13 cellular contexts compared by ENCODE assay signal in the genomic region with DNA sequence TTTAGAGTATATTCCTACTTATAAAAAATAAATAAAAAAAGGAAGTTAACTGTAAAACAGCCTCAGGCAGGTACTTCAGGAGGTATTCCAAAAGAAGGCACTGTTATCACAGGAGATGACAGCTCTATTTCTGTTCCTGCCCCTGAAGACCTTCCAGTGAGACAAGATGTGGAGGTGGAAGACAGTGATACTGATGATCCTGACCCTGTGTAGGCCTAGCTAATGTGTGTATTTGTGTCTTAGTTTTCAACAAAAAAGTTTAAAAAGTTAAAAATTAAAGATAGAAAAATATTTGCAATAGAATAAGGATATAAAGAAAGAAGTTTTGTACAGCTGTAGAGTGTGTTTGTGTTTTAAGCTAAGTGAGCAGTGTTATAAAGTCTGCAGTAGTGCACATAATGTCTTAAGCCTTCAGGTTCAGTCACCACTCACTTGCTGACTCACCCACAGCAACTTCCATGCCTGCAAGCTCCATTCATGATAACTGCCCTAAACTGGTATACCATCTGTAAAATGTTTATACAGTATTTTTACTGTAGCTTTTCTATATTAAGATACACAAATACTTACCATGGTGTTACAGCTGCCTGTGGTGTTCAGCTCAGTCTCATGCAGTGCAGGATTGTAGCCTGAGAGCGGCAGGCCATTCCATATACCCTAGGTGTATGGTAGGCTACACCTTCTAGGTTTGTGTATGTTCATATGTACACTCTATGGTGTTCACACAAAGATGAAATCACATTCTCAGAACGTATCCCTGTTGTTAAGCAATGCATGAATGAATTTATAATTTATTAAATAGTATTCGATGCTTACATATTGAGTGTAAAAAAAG.
DNase-seq lines count a peak whose midpoint lies in the region; ATAC-seq, FAIRE-seq and TF ChIP-seq lines count a peak whose summit lies in the region.
"Had no signal": no experiment of that assay in that cellular context is flagged by ENCODE, and none has a peak within 500 bp of the region (broad histone marks: within the 10 kb centered on the region; RNA-seq: fewer than 3 reads in every experiment).

No MANE protein-coding gene starts in this region.

- peak overlapping the region; percentile 63 for H3K27ac Mint-ChIP-seq in astrocyte (ENCODE audit: unreplicated experiment)
- no peak overlapping the region for H3K27ac Mint-ChIP-seq in activated naive CD4-positive, alpha-beta T cell treated with anti-CD3 and anti-CD28 coated beads, Interleukin-2, amount 10 ng/mL, durations not matched to agents 7 days and 5 days
- H3K27ac Mint-ChIP-seq: CD4-positive, CD25-positive, alpha-beta regulatory T cell had no signal

- peak; percentile 84 for DNase-seq in AG04449 (ENCODE audit: low read depth, low spot score)
- DNase-seq in HS-5 (ENCODE audit: low read depth): peak; percentile 34
- peak; percentile 91 for DNase-seq in astrocyte (ENCODE audit: low read depth)
- DNase-seq in hepatocyte (ENCODE audit: low spot score): peak; percentile 46
- no peak for DNase-seq in PC-9
- DNase-seq in stimulated activated CD8-positive, alpha-beta memory T cell treated with anti-CD3 and anti-CD28 coated beads, Interleukin-4, amount 100 ng/mL, for 48 hours: no peak
- no peak for DNase-seq in activated naive CD4-positive, alpha-beta T cell treated with anti-CD3 and anti-CD28 coated beads, Interleukin-2, amount 10 ng/mL, durations not matched to agents 7 days and 5 days
- DNase-seq: body of pancreas; CD4-positive, CD25-positive, alpha-beta regulatory T cell; head of caudate nucleus; NCI-H446; stomach had no signal

- TF ChIP-seq CTCF in AG04449 (IDR thresholded peaks at IDR 0.05; ENCODE audit: insufficient read depth, low read length, missing control alignments): no peak
- peak; percentile 3 for TF ChIP-seq CTCF in astrocyte (IDR thresholded peaks at IDR 0.05; ENCODE audit: insufficient read depth, low read depth, low read length)
- no peak for TF ChIP-seq CTCF in hepatocyte (IDR thresholded peaks at IDR 0.05; ENCODE audit: poor library complexity)
- TF ChIP-seq CTCF in PC-9 (conservative IDR thresholded peaks at IDR 0.05): no peak

- H4K20me1 ChIP-seq in astrocyte (ENCODE audit: insufficient read depth, low read length) (no peaks in the 10 kb centered on the region), hepatocyte (ENCODE audit: insufficient read depth, poor library complexity, severe bottlenecking) (no peaks in the 10 kb centered on the region), PC-9 (ENCODE audit: insufficient read depth) (no peaks in the 10 kb centered on the region; the same call in 1 of the 2 replicates)

- H3K27me3 Mint-ChIP-seq in astrocyte (ENCODE audit: low read depth, unreplicated experiment): no peaks in the 10 kb centered on the region
- no peaks in the 10 kb centered on the region for H3K27me3 Mint-ChIP-seq in activated naive CD4-positive, alpha-beta T cell treated with anti-CD3 and anti-CD28 coated beads, Interleukin-2, amount 10 ng/mL, durations not matched to agents 7 days and 5 days
- H3K27me3 Mint-ChIP-seq: CD4-positive, CD25-positive, alpha-beta regulatory T cell had no signal

- H3K4me2 ChIP-seq in astrocyte (ENCODE audit: low read length) (peak overlapping the region; percentile 19), hepatocyte (no peak overlapping the region), PC-9 (no peak overlapping the region)

- no peak overlapping the region for H2AFZ ChIP-seq in astrocyte (ENCODE audit: low read depth, low read length)
- no peak overlapping the region for H2AFZ ChIP-seq in hepatocyte
- no peak overlapping the region for H2AFZ ChIP-seq in PC-9

- H3K4me1 ChIP-seq in astrocyte (ENCODE audit: insufficient read depth, low read length) (peaks cover 8% of the 10 kb centered on the region), hepatocyte (ENCODE audit: insufficient read depth) (peaks cover 8% of the 10 kb centered on the region), PC-9 (replicated peaks; ENCODE audit: insufficient read depth) (no peaks in the 10 kb centered on the region)

- H3K79me2 ChIP-seq in astrocyte (ENCODE audit: insufficient read depth, low read length) (peaks cover 2% of the 10 kb centered on the region), hepatocyte (no peaks in the 10 kb centered on the region), PC-9 (ENCODE audit: low read depth) (peaks cover 9% of the 10 kb centered on the region; the same call in 1 of the 2 replicates)

- H3K9me3 ChIP-seq in astrocyte (ENCODE audit: insufficient read depth, low read depth, low read length) (no peaks in the 10 kb centered on the region), hepatocyte (ENCODE audit: low read depth) (no peaks in the 10 kb centered on the region), PC-9 (ENCODE audit: insufficient read depth, low read depth) (no peaks in the 10 kb centered on the region)
- H3K9me3 ChIP-seq: body of pancreas, stomach had no signal

- FAIRE-seq in astrocyte (lab: Jason Lieb, UNC): no peak

- H3K27ac ChIP-seq in astrocyte (ENCODE audit: low read depth, low read length): peak overlapping the region; percentile 83
- peak overlapping the region; percentile 42 for H3K27ac ChIP-seq in hepatocyte
- H3K27ac ChIP-seq in PC-9: no peak overlapping the region
- H3K27ac ChIP-seq: body of pancreas, stomach had no signal

- peaks cover 5% of the 10 kb centered on the region for H3K36me3 ChIP-seq in astrocyte (ENCODE audit: insufficient read depth, low read length)
- H3K36me3 ChIP-seq in hepatocyte (replicated peaks; ENCODE audit: insufficient read depth, low read depth): no peaks in the 10 kb centered on the region
- H3K36me3 ChIP-seq in PC-9 (ENCODE audit: low read depth): peaks cover 20% of the 10 kb centered on the region

- peak overlapping the region; percentile 39 for H3K9ac ChIP-seq in astrocyte (ENCODE audit: low read length)

- CTCF ChIA-PET in AG04449 (lab: Yijun Ruan, JAX) (interaction anchor here (1.0 to 1.3 kb wide), 2 partner anchors 9 to 72 kb away, joined by 3 to 6 read pairs; no protein-coding TSS in a partner anchor), PC-9 (lab: Charles Lee) (no interaction called here)
- CTCF ChIA-PET in activated naive CD4-positive, alpha-beta T cell treated with anti-CD3 and anti-CD28 coated beads, Interleukin-2, amount 10 ng/mL, durations not matched to agents 7 days and 5 days (lab: Charles Lee): no interaction called here

- H3K36me3 Mint-ChIP-seq in astrocyte (ENCODE audit: low read depth, unreplicated experiment): peaks cover 7% of the 10 kb centered on the region
- H3K36me3 Mint-ChIP-seq in activated naive CD4-positive, alpha-beta T cell treated with anti-CD3 and anti-CD28 coated beads, Interleukin-2, amount 10 ng/mL, durations not matched to agents 7 days and 5 days: peaks cover 13% of the 10 kb centered on the region

- H3K9me2 ChIP-seq in hepatocyte (replicated peaks; ENCODE audit: insufficient read depth): no peaks in the 10 kb centered on the region
- no peaks in the 10 kb centered on the region for H3K9me2 ChIP-seq in PC-9 (ENCODE audit: insufficient read depth)

- WGBS in hepatocyte (ENCODE audit: low lambda C conversion rate, missing lambda C conversion rate): 84% methylated on average over 3 of the region's 3 CpGs

- H3K9me3 Mint-ChIP-seq in astrocyte (ENCODE audit: unreplicated experiment): no peaks in the 10 kb centered on the region
- no peaks in the 10 kb centered on the region for H3K9me3 Mint-ChIP-seq in activated naive CD4-positive, alpha-beta T cell treated with anti-CD3 and anti-CD28 coated beads, Interleukin-2, amount 10 ng/mL, durations not matched to agents 7 days and 5 days
- H3K9me3 Mint-ChIP-seq: CD4-positive, CD25-positive, alpha-beta regulatory T cell had no signal

- H3K27me3 ChIP-seq in astrocyte (ENCODE audit: insufficient read depth, low read length) (no peaks in the 10 kb centered on the region), hepatocyte (no peaks in the 10 kb centered on the region), PC-9 (ENCODE audit: insufficient read depth, low read depth) (no peaks in the 10 kb centered on the region)
- H3K27me3 ChIP-seq: body of pancreas, stomach had no signal

- no TSS peak for BruUV-seq in PC-9 (replicated peaks; lab: Mats Ljungman, UMichigan)

- POLR2A ChIA-PET in AG04449 (lab: Yijun Ruan, JAX): interaction anchor here (1.1 to 1.2 kb wide), 2 partner anchors 12 to 69 kb away, joined by 3 to 4 read pairs; no protein-coding TSS in a partner anchor
- POLR2A ChIA-PET in PC-9 (lab: Charles Lee; ENCODE audit: unreplicated experiment): no interaction called here

- no peak for ATAC-seq in HG03571 (IDR thresholded peaks at IDR 0.05; ENCODE audit: unreplicated experiment)
- ATAC-seq: body of pancreas had no signal

- intact Hi-C loops in PC-9 (cut with micrococcal nuclease; ENCODE audit: unreplicated experiment): no loop called here

- H3K4me3 ChIP-seq in AG04449 (ENCODE audit: low read depth, low read length): no peak overlapping the region
- no peak overlapping the region for H3K4me3 ChIP-seq in astrocyte (ENCODE audit: insufficient read depth, low read depth, low read length)
- no peak overlapping the region for H3K4me3 ChIP-seq in hepatocyte
- H3K4me3 ChIP-seq in PC-9: no peak overlapping the region
- H3K4me3 ChIP-seq: body of pancreas, stomach had no signal

- H3K4me1 Mint-ChIP-seq in astrocyte (ENCODE audit: low read depth, unreplicated experiment): peaks cover 26% of the 10 kb centered on the region
- H3K4me1 Mint-ChIP-seq in activated naive CD4-positive, alpha-beta T cell treated with anti-CD3 and anti-CD28 coated beads, Interleukin-2, amount 10 ng/mL, durations not matched to agents 7 days and 5 days: no peaks in the 10 kb centered on the region

- no peaks in the 10 kb centered on the region for H3F3A ChIP-seq in PC-9 (ENCODE audit: insufficient read depth, low read depth)

- H3K4me3 Mint-ChIP-seq in astrocyte (ENCODE audit: unreplicated experiment): no peak overlapping the region
- no peak overlapping the region for H3K4me3 Mint-ChIP-seq in activated naive CD4-positive, alpha-beta T cell treated with anti-CD3 and anti-CD28 coated beads, Interleukin-2, amount 10 ng/mL, durations not matched to agents 7 days and 5 days
- H3K4me3 Mint-ChIP-seq: CD4-positive, CD25-positive, alpha-beta regulatory T cell had no signal

Comparison
In these comparisons a context has a peak if more than half of its experiments do, and no peak if none do; other contexts are left out.
1. DNase-seq: peak in AG04449 (single experiment), HS-5 (single experiment), astrocyte (single experiment) and hepatocyte (single experiment); none in PC-9 (0 of 2), stimulated activated CD8-positive, alpha-beta memory T cell treated with anti-CD3 and anti-CD28 coated beads, Interleukin-4, amount 100 ng/mL, for 48 hours (single experiment) and activated naive CD4-positive, alpha-beta T cell treated with anti-CD3 and anti-CD28 coated beads, Interleukin-2, amount 10 ng/mL, durations not matched to agents 7 days and 5 days (single experiment).